1 cellular context compared by ENCODE assay signal in the genomic region with DNA sequence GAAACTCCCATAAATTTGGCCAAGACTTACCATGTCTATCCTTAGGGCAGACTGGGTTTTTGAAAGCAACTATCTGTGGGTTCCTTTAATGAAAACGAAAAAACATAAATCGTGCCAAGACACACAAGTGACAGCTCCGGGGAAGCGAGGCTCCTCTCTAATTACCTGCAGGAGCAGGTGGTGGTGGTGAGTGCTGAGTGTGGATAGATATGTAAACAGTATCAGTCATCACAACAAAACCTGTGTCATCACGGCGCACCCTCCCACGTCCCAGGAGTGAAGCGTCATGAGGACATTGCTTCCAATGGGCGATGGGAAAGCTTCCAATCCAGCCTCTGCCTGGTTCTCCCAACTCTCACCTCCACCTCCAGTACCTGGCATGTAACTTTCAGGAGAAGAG.
A peak's percentile ranks its signal among the peaks of the same experiment; 100 is the strongest.
TF ChIP-seq lines count a peak whose summit lies in the region.

No MANE protein-coding gene starts in this region.

TF ChIP-seq in GM12878, 131 proteins besides CTCF, POLR2A, EP300 and RAD21:
- TF ChIP-seq, protein P1, sequence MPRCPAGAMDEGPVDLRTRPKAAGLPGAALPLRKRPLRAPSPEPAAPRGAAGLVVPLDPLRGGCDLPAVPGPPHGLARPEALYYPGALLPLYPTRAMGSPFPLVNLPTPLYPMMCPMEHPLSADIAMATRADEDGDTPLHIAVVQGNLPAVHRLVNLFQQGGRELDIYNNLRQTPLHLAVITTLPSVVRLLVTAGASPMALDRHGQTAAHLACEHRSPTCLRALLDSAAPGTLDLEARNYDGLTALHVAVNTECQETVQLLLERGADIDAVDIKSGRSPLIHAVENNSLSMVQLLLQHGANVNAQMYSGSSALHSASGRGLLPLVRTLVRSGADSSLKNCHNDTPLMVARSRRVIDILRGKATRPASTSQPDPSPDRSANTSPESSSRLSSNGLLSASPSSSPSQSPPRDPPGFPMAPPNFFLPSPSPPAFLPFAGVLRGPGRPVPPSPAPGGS (IDR thresholded peaks at IDR 0.05; ENCODE audit: borderline replicate concordance, insufficient read depth, low read depth, low read length, poor library complexity, severe bottlenecking), result peak; percentile 61
- TF ChIP-seq, protein P2, sequence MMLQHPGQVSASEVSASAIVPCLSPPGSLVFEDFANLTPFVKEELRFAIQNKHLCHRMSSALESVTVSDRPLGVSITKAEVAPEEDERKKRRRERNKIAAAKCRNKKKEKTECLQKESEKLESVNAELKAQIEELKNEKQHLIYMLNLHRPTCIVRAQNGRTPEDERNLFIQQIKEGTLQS (IDR thresholded peaks at IDR 0.05; ENCODE audit: borderline replicate concordance, extremely low read depth, low read depth, low read length), result no peak
